8 cellular contexts compared by ENCODE assay signal in genomic region chr1:58780586-58781452, GRCh38. TPM values are rescaled to one million over a fixed set of nuclear protein-coding genes. Genes with fewer than 3 reads are reported as not detected.
DNase-seq lines count a peak whose midpoint lies in the region; ATAC-seq, FAIRE-seq and TF ChIP-seq lines count a peak whose summit lies in the region.

No MANE protein-coding gene starts in this region.

- H3K27me3 ChIP-seq in keratinocyte (ENCODE audit: control insufficient read depth, extremely low read depth, insufficient read depth, low read length) (no peaks in the 10 kb centered on the region), testis (no peaks in the 10 kb centered on the region)

- 10 to 21% methylated on average over 2 of the region's 2 CpGs for WGBS in testis, 2 donors

- H3K4me1 ChIP-seq in keratinocyte (ENCODE audit: control insufficient read depth, extremely low read depth, insufficient read depth, low read length) (peaks cover 19% of the 10 kb centered on the region), testis (peaks cover 12% of the 10 kb centered on the region)

- no peak for DNase-seq in AG09309 (ENCODE audit: low read depth)
- DNase-seq in HFF-Myc (ENCODE audit: extremely low read depth, low read depth) = no peak
- DNase-seq in activated naive CD8-positive, alpha-beta T cell treated with anti-CD3 and anti-CD28 coated beads, Interleukin-2, amount 50 U/mL, for 24 hours = no peak
- no peak for DNase-seq in keratinocyte (ENCODE audit: low read depth, low spot score)
- DNase-seq in testis = no peak
- no peak for DNase-seq in NCI-H524 (lab: John Stamatoyannopoulos, UW)
- no peak for DNase-seq in NOMO-1 (lab: John Stamatoyannopoulos, UW; ENCODE audit: unreplicated experiment in 2 of 2)

- H3K4me3 ChIP-seq in AG09309 (ENCODE audit: control insufficient read depth, low read depth, low read length) (peak overlapping the region; percentile 95), HFF-Myc (replicated peaks; ENCODE audit: low read depth, low read length) (peak overlapping the region; percentile 68), keratinocyte (ENCODE audit: control insufficient read depth in 2 of 3, extremely low read depth in 1 of 3, insufficient read depth in 2 of 3, low read depth in 1 of 3, low read length in 3 of 3) (peak overlapping the region; percentile 89 to 92 (median 91)), testis (peak overlapping the region; percentile 74 to 86)

- peak overlapping the region; percentile 100 for H3K9ac ChIP-seq in keratinocyte (ENCODE audit: control insufficient read depth, extremely low read depth, insufficient read depth, low read length)

- FAIRE-seq in keratinocyte (lab: Jason Lieb, UNC) = no peak

- no peak overlapping the region for H2AFZ ChIP-seq in keratinocyte (ENCODE audit: control insufficient read depth, low read length)

- H3K36me3 ChIP-seq in keratinocyte (ENCODE audit: control insufficient read depth in 2 of 2, extremely low read depth in 1 of 2, insufficient read depth in 2 of 2, low read length in 2 of 2) (peaks cover 3 to 7% of the 10 kb centered on the region in 2 experiments), testis (ENCODE audit: low read depth, missing control alignments) (no peaks in the 10 kb centered on the region)

- dilution Hi-C loops in keratinocyte (cut with MboI; ENCODE audit: extremely low pct_ligation_motif_present, low sequenced_read_pairs) = no loop called here

- H3K9me1 ChIP-seq in keratinocyte (ENCODE audit: control insufficient read depth, extremely low read depth, insufficient read depth, low read length) = no peaks in the 10 kb centered on the region

- H3K79me2 ChIP-seq in keratinocyte (ENCODE audit: control insufficient read depth, insufficient read depth, low read length) = peaks cover 31% of the 10 kb centered on the region

- H3K9me3 ChIP-seq in keratinocyte (ENCODE audit: control insufficient read depth, low read depth, low read length) (no peaks in the 10 kb centered on the region), testis (no peaks in the 10 kb centered on the region)

- TF ChIP-seq CTCF in AG09309 (IDR thresholded peaks at IDR 0.05; ENCODE audit: control insufficient read depth, insufficient read depth, low read depth, low read length, missing control alignments) = no peak
- no peak for TF ChIP-seq CTCF in HFF-Myc (IDR thresholded peaks at IDR 0.05; ENCODE audit: low read depth, low read length, missing control alignments)
- no peak for TF ChIP-seq CTCF in keratinocyte (optimal IDR thresholded peaks at IDR 0.05 in 1 of 3, IDR thresholded peaks at IDR 0.05 in 1 of 3, conservative IDR thresholded peaks at IDR 0.05 in 1 of 3; ENCODE audit: extremely low read depth in 1 of 3, insufficient read depth in 2 of 3, low read length in 3 of 3)
- TF ChIP-seq CTCF in testis (IDR thresholded peaks at IDR 0.05) = no peak

- no peak for ATAC-seq in activated naive CD8-positive, alpha-beta T cell treated with anti-CD3 and anti-CD28 coated beads, Interleukin-2, amount 50 U/mL, for 24 hours
- no peak for ATAC-seq in GM21367 (IDR thresholded peaks at IDR 0.05; ENCODE audit: unreplicated experiment)

- H3K27ac Mint-ChIP-seq in activated naive CD8-positive, alpha-beta T cell treated with anti-CD3 and anti-CD28 coated beads, Interleukin-2, amount 50 U/mL, for 24 hours = no peak overlapping the region

- H3K4me1 Mint-ChIP-seq in activated naive CD8-positive, alpha-beta T cell treated with anti-CD3 and anti-CD28 coated beads, Interleukin-2, amount 50 U/mL, for 24 hours = peaks cover 32% of the 10 kb centered on the region

- H3K27me3 Mint-ChIP-seq in activated naive CD8-positive, alpha-beta T cell treated with anti-CD3 and anti-CD28 coated beads, Interleukin-2, amount 50 U/mL, for 24 hours = peaks cover 2% of the 10 kb centered on the region

- intact Hi-C loops in testis (cut with DNase I; ENCODE audit: low total_unique reads) = loop anchor here (10.0 kb wide), 3 partner anchors 124 to 924 kb away; partner anchors contain the start of gene FGGY

- no peak for TF ChIP-seq POLR2A in testis (IDR thresholded peaks at IDR 0.05)

- peaks cover 17% of the 10 kb centered on the region for H4K20me1 ChIP-seq in keratinocyte (ENCODE audit: control insufficient read depth, extremely low read depth, insufficient read depth, low read length)

- peak overlapping the region; percentile 94 for H3K4me2 ChIP-seq in keratinocyte (ENCODE audit: control insufficient read depth, extremely low read depth, insufficient read depth, low read depth, low read length)

- peak overlapping the region; percentile 86 for H3K4me3 Mint-ChIP-seq in activated naive CD8-positive, alpha-beta T cell treated with anti-CD3 and anti-CD28 coated beads, Interleukin-2, amount 50 U/mL, for 24 hours

- peaks cover 10% of the 10 kb centered on the region for H3K36me3 Mint-ChIP-seq in activated naive CD8-positive, alpha-beta T cell treated with anti-CD3 and anti-CD28 coated beads, Interleukin-2, amount 50 U/mL, for 24 hours (ENCODE audit: low read depth)

- H3K27ac ChIP-seq in keratinocyte (ENCODE audit: control insufficient read depth, insufficient read depth, low read length) (peak overlapping the region; percentile 90), testis (peak overlapping the region in 1 of 2 donors; percentile 99)

- H3K9me3 Mint-ChIP-seq in activated naive CD8-positive, alpha-beta T cell treated with anti-CD3 and anti-CD28 coated beads, Interleukin-2, amount 50 U/mL, for 24 hours = no peaks in the 10 kb centered on the region

RNA-seq across cellular contexts. Expression of gene JUN, which starts 3.0 kb away (rescaled TPM):
- 31.2 to 83.1 TPM (median 70.1 TPM) in 3 replicates for polyA plus RNA-seq in keratinocyte
- 322 TPM for polyA plus RNA-seq in keratinocyte (2011; ENCODE audit: low read depth)
- polyA plus RNA-seq in keratinocyte (2011; cell fraction: cytosol; rRNA removed) = 20.0 and 37.1 TPM in 2 replicates
- polyA plus RNA-seq in keratinocyte (2011; cell fraction: nucleus; rRNA removed) = 170 and 226 TPM in 2 replicates
- polyA plus RNA-seq in keratinocyte (2012; ENCODE audit: low replicate concordance) = 43.2 and 179 TPM in 2 replicates
- 28.4 to 46.4 TPM (median 36.4 TPM) in 3 replicates for polyA minus RNA-seq in keratinocyte
- polyA minus RNA-seq in keratinocyte (2011; cell fraction: cytosol; rRNA and poly(A)+ RNA removed) = 76.4 TPM
- 198 and 206 TPM in 2 replicates for polyA minus RNA-seq in keratinocyte (2011; cell fraction: nucleus; rRNA and poly(A)+ RNA removed)
- total RNA-seq in testis = 10 to 100 TPM; 60.6 to 67.8 TPM
- polyA plus RNA-seq in testis (ENCODE audit: insufficient read depth, low read depth, low replicate concordance) = 40.9 TPM
